Comparison of ENCODE assay signal across 1 cellular context in the genomic region with DNA sequence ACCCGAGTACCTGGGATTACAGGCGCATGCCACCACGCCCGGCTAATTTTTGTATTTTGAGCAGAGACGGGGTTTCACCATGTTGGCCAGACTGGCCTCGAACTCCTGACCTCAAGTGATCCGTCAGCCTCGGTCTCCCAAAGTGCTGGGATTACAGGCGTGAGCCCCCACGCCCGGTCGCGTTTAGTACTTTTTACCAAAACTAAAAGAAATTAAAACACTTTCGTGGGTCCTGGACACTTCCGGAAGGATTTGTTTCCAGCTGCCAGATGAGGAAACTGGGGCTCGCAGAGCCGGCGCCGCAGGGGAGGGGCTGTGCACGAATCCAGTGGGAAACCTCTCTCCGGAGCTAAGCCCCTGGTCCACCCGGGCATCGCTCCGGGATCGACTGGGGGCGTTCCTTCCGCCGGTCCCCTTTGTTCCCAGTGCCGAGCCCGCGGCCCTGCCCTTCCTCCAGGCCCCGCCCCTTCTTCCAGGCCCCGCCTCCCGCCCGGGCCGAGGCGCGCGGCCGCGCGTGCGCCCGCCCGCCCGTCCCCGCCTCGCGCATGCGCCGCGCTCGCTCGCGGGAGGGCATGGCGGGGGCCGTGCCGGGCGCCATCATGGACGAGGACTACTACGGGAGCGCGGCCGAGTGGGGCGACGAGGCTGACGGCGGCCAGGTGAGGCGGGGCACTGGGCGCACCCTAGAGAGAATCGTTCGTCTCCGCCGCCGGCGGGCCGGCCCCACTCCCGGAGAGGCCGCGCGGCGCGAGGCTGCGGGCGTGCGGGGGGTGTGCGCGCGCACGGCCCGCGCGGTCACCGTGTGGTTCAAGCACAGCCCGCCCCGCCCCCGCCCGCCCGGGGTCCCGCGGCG.
TF ChIP-seq lines count a peak whose summit lies in the region.

A gene with protein sequence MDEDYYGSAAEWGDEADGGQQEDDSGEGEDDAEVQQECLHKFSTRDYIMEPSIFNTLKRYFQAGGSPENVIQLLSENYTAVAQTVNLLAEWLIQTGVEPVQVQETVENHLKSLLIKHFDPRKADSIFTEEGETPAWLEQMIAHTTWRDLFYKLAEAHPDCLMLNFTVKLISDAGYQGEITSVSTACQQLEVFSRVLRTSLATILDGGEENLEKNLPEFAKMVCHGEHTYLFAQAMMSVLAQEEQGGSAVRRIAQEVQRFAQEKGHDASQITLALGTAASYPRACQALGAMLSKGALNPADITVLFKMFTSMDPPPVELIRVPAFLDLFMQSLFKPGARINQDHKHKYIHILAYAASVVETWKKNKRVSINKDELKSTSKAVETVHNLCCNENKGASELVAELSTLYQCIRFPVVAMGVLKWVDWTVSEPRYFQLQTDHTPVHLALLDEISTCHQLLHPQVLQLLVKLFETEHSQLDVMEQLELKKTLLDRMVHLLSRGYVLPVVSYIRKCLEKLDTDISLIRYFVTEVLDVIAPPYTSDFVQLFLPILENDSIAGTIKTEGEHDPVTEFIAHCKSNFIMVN (plus strand): TSS at position 546 of the 853 bp plus-strand sequence. CDS start 54 bp downstream, at position 600.

TF ChIP-seq in GM12878, 131 proteins besides CTCF, POLR2A, EP300 and RAD21 (continued from another document):
- TF ChIP-seq, protein P1, sequence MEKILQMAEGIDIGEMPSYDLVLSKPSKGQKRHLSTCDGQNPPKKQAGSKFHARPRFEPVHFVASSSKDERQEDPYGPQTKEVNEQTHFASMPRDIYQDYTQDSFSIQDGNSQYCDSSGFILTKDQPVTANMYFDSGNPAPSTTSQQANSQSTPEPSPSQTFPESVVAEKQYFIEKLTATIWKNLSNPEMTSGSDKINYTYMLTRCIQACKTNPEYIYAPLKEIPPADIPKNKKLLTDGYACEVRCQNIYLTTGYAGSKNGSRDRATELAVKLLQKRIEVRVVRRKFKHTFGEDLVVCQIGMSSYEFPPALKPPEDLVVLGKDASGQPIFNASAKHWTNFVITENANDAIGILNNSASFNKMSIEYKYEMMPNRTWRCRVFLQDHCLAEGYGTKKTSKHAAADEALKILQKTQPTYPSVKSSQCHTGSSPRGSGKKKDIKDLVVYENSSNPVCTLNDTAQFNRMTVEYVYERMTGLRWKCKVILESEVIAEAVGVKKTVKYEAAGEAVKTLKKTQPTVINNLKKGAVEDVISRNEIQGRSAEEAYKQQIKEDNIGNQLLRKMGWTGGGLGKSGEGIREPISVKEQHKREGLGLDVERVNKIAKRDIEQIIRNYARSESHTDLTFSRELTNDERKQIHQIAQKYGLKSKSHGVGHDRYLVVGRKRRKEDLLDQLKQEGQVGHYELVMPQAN (conservative IDR thresholded peaks at IDR 0.05): 0 out of 2 replicates have a peak, but pooled peaks have one; percentile 55
- TF ChIP-seq MTA2 (IDR thresholded peaks at IDR 0.05; ENCODE audit: low read depth): no peak
- peak in 1 of 2 experiments; percentile 79; a peak in 2 of 4 replicates for TF ChIP-seq BHLHE40 (IDR thresholded peaks at IDR 0.05; ENCODE audit: borderline replicate concordance in 1 of 2, low read depth in 2 of 2, low read length in 1 of 2)
